Comparison of ENCODE assay signal across 8 cellular contexts in the genomic region with DNA sequence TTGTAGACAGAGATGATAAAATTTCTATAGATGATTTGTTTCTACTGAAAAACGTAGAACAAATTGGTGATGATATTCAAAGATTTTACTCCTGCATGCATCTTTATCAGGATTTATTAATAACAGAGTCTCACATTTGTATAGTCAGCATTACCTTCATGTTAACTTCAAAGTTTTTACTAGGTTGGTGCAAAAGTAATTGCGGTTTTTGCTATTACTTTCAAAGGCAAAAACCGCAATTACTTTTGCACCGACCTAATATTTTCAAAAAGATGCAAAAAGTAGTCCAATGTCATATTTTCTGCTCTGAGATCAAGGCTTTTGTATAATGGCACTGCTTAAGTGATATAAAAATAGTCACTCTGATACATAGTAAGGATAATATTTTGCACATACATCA.
"Had no signal": no experiment of that assay in that cellular context is flagged by ENCODE, and none has a peak within 500 bp of the region (broad histone marks: within the 10 kb centered on the region; RNA-seq: fewer than 3 reads in every experiment).

No MANE protein-coding gene starts in this region.

- H3K4me3 ChIP-seq: K562 had no signal

- FAIRE-seq: HTR-8/SVneo, K562 had no signal

- H3K9ac ChIP-seq: KMS-11 had no signal

- ATAC-seq: K562 had no signal

- H3K27ac ChIP-seq: HL-60, KMS-11 had no signal

- H3K4me2 ChIP-seq: KMS-11 had no signal

- DNase-seq: IMR-90, Karpas-422, KBM-7, KG1 had no signal
